ENCODE assay signal across 11 cellular contexts in genomic region chr16:72530434-72530833, GRCh38.
DNase-seq lines count a peak whose midpoint lies in the region; ATAC-seq and TF ChIP-seq lines count a peak whose summit lies in the region.
"Had no signal": no experiment of that assay in that cellular context is flagged by ENCODE, and none has a peak within 500 bp of the region (broad histone marks: within the 10 kb centered on the region; RNA-seq: fewer than 3 reads in every experiment).

No MANE protein-coding gene starts in this region.

- H3K27me3 ChIP-seq in ACC112 (ENCODE audit: insufficient read depth, low read length) (no peaks in the 10 kb centered on the region), HCT116 (ENCODE audit: insufficient read depth, low read length) (no peaks in the 10 kb centered on the region), fibroblast of lung (ENCODE audit: control insufficient read depth, insufficient read depth, low read length) (no peaks in the 10 kb centered on the region)

- H3K4me1 ChIP-seq in ACC112 (ENCODE audit: control insufficient read depth, insufficient read depth, low read length, unreplicated experiment) (peaks cover 10% of the 10 kb centered on the region), HCT116 (ENCODE audit: control insufficient read depth in 1 of 2, insufficient read depth in 2 of 2, low read length in 2 of 2) (no peaks in the 10 kb centered on the region; a peak in 1 of 4 replicates), fibroblast of lung (ENCODE audit: control insufficient read depth, extremely low read depth, insufficient read depth, low read length) (peaks cover 3% of the 10 kb centered on the region)

- ATAC-seq in HCT116 (peak; percentile 47; the same call in 1 of the 2 replicates), GM21360 (IDR thresholded peaks at IDR 0.05; ENCODE audit: unreplicated experiment) (no peak), GM18505 (IDR thresholded peaks at IDR 0.05; ENCODE audit: unreplicated experiment) (no peak), HG02884 (IDR thresholded peaks at IDR 0.05; ENCODE audit: unreplicated experiment) (no peak)
- ATAC-seq: stimulated activated naive CD8-positive, alpha-beta T cell treated with anti-CD3 and anti-CD28 coated beads, Interleukin-15, Interleukin-2, amounts not matched to agents 100 U/mL and 50 U/mL, for 24 hours had no signal

- DNase-seq in HCT116 (ENCODE audit: low read depth, low spot score) = peak; percentile 4
- DNase-seq in RPMI7951 (ENCODE audit: low read depth) = peak; percentile 76
- DNase-seq in fibroblast of lung (ENCODE audit: low read depth in 2 of 2) = peak; percentile 68 to 74
- DNase-seq in NCI-H2171 treated with DMSO at 0.1 percent for 48 hours (lab: John Stamatoyannopoulos, UW) = no peak
- DNase-seq: NCI-H69; nephron progenitor cell; stimulated activated naive CD8-positive, alpha-beta T cell treated with anti-CD3 and anti-CD28 coated beads, Interleukin-15, Interleukin-2, amounts not matched to agents 100 U/mL and 50 U/mL, for 24 hours had no signal

- H3K9me2 ChIP-seq in HCT116 (ENCODE audit: insufficient read depth) = no peaks in the 10 kb centered on the region

- H3K79me2 ChIP-seq in ACC112 (ENCODE audit: control insufficient read depth, insufficient read depth, low read length, unreplicated experiment) = no peaks in the 10 kb centered on the region
- H3K79me2 ChIP-seq in HCT116 (ENCODE audit: insufficient read depth, low read length) = no peaks in the 10 kb centered on the region
- H3K79me2 ChIP-seq in fibroblast of lung (ENCODE audit: control insufficient read depth, insufficient read depth, low read length) = no peaks in the 10 kb centered on the region

- intact Hi-C loops in HCT116 (cut with micrococcal nuclease) = no loop called here

- H3K9ac ChIP-seq in HCT116 (ENCODE audit: low read length) = no peak overlapping the region
- H3K9ac ChIP-seq in fibroblast of lung (ENCODE audit: insufficient read depth, low read length) = no peak overlapping the region

- TF ChIP-seq CTCF in HCT116 (IDR thresholded peaks at IDR 0.05 in 2 of 3, conservative IDR thresholded peaks at IDR 0.05 in 1 of 3; ENCODE audit: borderline replicate concordance in 1 of 3, insufficient read depth in 1 of 3, low read depth in 2 of 3, low read length in 2 of 3) = no peak; a peak in 1 of 6 replicates
- peak; percentile 10 to 31 for TF ChIP-seq CTCF in fibroblast of lung (conservative IDR thresholded peaks at IDR 0.05 in 1 of 2, IDR thresholded peaks at IDR 0.05 in 1 of 2; ENCODE audit: low read depth in 1 of 2, low read length in 2 of 2)

- H2AFZ ChIP-seq in ACC112 (ENCODE audit: low read length, unreplicated experiment) = peak overlapping the region; percentile 76
- H2AFZ ChIP-seq in HCT116 (ENCODE audit: low read depth, low read length, poor library complexity, severe bottlenecking) = no peak overlapping the region
- H2AFZ ChIP-seq in fibroblast of lung (ENCODE audit: low read length) = no peak overlapping the region

- TF ChIP-seq POLR2A in HCT116 (IDR thresholded peaks at IDR 0.05; ENCODE audit: borderline replicate concordance, extremely low read depth, insufficient read depth, insufficient read length) = no peak
- TF ChIP-seq POLR2A in GM18505 (IDR thresholded peaks at IDR 0.05; ENCODE audit: borderline replicate concordance, extremely low read depth, insufficient read depth, insufficient read length) = no peak

- no peak overlapping the region for H3K4me2 ChIP-seq in HCT116 (ENCODE audit: low read length)
- H3K4me2 ChIP-seq in fibroblast of lung (ENCODE audit: extremely low read depth, insufficient read depth, low read length) = no peak overlapping the region

- H4K20me1 ChIP-seq in HCT116 (ENCODE audit: insufficient read depth) (no peaks in the 10 kb centered on the region), fibroblast of lung (ENCODE audit: control insufficient read depth, extremely low read depth, insufficient read depth, low read length) (no peaks in the 10 kb centered on the region)

- no peaks in the 10 kb centered on the region for H3K36me3 ChIP-seq in ACC112 (ENCODE audit: insufficient read depth, low read length)
- H3K36me3 ChIP-seq in HCT116 (ENCODE audit: control insufficient read depth in 1 of 2, insufficient read depth in 2 of 2, low read length in 2 of 2) = no peaks in the 10 kb centered on the region
- H3K36me3 ChIP-seq in fibroblast of lung (ENCODE audit: control insufficient read depth, insufficient read depth, low read length) = no peaks in the 10 kb centered on the region

- CTCF ChIA-PET in HCT116 (lab: Charles Lee) = no interaction called here

- H3K9me3 ChIP-seq in HCT116 (ENCODE audit: control insufficient read depth in 1 of 2, insufficient read depth in 1 of 2, low read depth in 1 of 2, low read length in 2 of 2) = no peaks in the 10 kb centered on the region
- no peaks in the 10 kb centered on the region for H3K9me3 ChIP-seq in fibroblast of lung (ENCODE audit: control insufficient read depth, insufficient read depth, low read depth, low read length)

- RAD21 ChIA-PET in HCT116 (lab: Charles Lee; ENCODE audit: low non-redundant PET in 1 of 2, low total read pairs in 2 of 2, uncharacterized antibody in 2 of 2, unreplicated experiment in 2 of 2) = no interaction called here

- H3K27ac ChIP-seq in ACC112 (ENCODE audit: low read depth, low read length) (peak overlapping the region; percentile 92), HCT116 (ENCODE audit: low read depth, low read length) (no peak overlapping the region), fibroblast of lung (ENCODE audit: insufficient read depth, low read length) (no peak overlapping the region)

- no peak overlapping the region for H3K4me3 ChIP-seq in ACC112 (ENCODE audit: low read depth, low read length)
- no peak overlapping the region for H3K4me3 ChIP-seq in HCT116 (replicated peaks in 1 of 2; ENCODE audit: low read depth in 1 of 2, low read length in 2 of 2)
- no peak overlapping the region for H3K4me3 ChIP-seq in fibroblast of lung (replicated peaks in 1 of 4; ENCODE audit: control extremely low read depth in 1 of 4, insufficient read depth in 1 of 4, low read depth in 3 of 4, low read length in 4 of 4)

- POLR2A ChIA-PET in HCT116 (lab: Charles Lee) = no interaction called here

- no TSS peak for BruUV-seq in HCT116 (replicated peaks; lab: Mats Ljungman, UMichigan)

- TF ChIP-seq RAD21 in HCT116 (IDR thresholded peaks at IDR 0.05; ENCODE audit: low read depth) = 0 out of 2 replicates have a peak, but pooled peaks have one; percentile 12

TF ChIP-seq in HCT116, 20 proteins besides CTCF, POLR2A, EP300 and RAD21:
- TF ChIP-seq FOSL1 (IDR thresholded peaks at IDR 0.05; ENCODE audit: low read depth) (peak; percentile 22; the same call in 1 of the 2 replicates), ZBTB33 (IDR thresholded peaks at IDR 0.05; ENCODE audit: extremely low read depth, insufficient replicate concordance, low read length) (no peak)

Comparison
In these comparisons a context has a peak if more than half of its experiments do, and no peak if none do; other contexts are left out.
1. CTCF ChIP-seq: peak in fibroblast of lung (2 of 2); none in HCT116 (0 of 3).